In the genomic region with DNA sequence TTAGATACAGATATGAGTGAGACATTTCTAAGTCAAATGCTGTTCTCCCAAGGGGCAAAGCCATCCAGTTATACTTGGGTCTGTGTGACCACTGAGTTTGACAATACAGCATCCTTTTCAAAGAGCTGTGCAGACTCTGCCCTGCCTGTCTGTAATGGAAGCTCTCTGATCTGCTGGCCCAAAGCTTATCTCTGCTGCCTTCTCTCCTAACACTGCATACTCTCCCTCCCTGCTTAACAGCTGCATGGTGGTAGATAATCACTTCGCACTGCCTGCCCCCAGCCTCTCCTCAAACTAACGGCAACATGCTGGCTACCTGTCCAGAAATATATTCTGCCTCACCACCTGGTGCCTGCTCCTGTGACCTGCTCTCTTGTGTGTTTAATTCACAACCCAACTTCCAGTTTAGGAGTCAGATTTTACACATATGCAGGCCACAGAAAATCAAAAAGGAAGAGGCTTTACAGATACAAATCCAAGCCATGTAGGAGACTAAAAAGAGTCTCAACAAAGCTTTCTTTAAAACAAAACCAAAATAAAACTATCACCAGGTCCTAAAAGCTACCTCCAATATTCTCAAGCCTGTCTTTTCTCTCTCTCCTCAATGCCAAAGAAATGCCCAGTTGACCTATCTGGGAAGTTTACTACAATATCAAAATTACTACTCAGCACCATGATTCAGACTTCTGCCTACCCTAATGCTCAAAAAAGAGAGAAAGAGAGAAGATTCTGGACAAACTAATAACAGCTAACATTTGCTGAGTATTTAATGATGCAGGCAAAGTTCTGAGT, we compare ENCODE assay signal across 1 cellular context.
TF ChIP-seq lines count a peak whose summit lies in the region.

No MANE protein-coding gene starts in this region.

TF ChIP-seq in K562, 482 proteins besides CTCF, POLR2A, EP300 and RAD21 (continued from another document and continues in another):
- TF ChIP-seq, protein P1, sequence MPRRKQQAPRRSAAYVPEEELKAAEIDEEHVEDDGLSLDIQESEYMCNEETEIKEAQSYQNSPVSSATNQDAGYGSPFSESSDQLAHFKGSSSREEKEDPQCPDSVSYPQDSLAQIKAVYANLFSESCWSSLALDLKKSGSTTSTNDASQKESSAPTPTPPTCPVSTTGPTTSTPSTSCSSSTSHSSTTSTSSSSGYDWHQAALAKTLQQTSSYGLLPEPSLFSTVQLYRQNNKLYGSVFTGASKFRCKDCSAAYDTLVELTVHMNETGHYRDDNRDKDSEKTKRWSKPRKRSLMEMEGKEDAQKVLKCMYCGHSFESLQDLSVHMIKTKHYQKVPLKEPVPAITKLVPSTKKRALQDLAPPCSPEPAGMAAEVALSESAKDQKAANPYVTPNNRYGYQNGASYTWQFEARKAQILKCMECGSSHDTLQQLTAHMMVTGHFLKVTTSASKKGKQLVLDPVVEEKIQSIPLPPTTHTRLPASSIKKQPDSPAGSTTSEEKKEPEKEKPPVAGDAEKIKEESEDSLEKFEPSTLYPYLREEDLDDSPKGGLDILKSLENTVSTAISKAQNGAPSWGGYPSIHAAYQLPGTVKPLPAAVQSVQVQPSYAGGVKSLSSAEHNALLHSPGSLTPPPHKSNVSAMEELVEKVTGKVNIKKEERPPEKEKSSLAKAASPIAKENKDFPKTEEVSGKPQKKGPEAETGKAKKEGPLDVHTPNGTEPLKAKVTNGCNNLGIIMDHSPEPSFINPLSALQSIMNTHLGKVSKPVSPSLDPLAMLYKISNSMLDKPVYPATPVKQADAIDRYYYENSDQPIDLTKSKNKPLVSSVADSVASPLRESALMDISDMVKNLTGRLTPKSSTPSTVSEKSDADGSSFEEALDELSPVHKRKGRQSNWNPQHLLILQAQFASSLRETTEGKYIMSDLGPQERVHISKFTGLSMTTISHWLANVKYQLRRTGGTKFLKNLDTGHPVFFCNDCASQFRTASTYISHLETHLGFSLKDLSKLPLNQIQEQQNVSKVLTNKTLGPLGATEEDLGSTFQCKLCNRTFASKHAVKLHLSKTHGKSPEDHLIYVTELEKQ (CRISPR knock-in tag; IDR thresholded peaks at IDR 0.05) = no peak
- TF ChIP-seq PML (IDR thresholded peaks at IDR 0.05; ENCODE audit: low read length) (peak; percentile 96), DMBX1 (CRISPR knock-in tag; IDR thresholded peaks at IDR 0.05; ENCODE audit: borderline replicate concordance) (peak; percentile 84; the same call in 1 of the 2 replicates), ERF (CRISPR knock-in tag; IDR thresholded peaks at IDR 0.05) (no peak), GATA2 (CRISPR knock-in tag; IDR thresholded peaks at IDR 0.05) (peak; percentile 100), SMARCA5 (IDR thresholded peaks at IDR 0.05) (peak; percentile 57; the same call in 1 of the 2 replicates), RFX7 (CRISPR knock-in tag; IDR thresholded peaks at IDR 0.05) (no peak), CEBPG (CRISPR knock-in tag; IDR thresholded peaks at IDR 0.05) (no peak), CEBPG (tag; conservative IDR thresholded peaks at IDR 0.05 in 1 of 2, IDR thresholded peaks at IDR 0.05 in 1 of 2) (no peak), C11orf30 (IDR thresholded peaks at IDR 0.05; ENCODE audit: low read depth) (0 out of 2 replicates have a peak, but pooled peaks have one; percentile 7), ZSCAN29 (IDR thresholded peaks at IDR 0.05) (no peak), ZNF175 (CRISPR knock-in tag; IDR thresholded peaks at IDR 0.05; ENCODE audit: low read depth) (no peak), HNRNPH1 (optimal IDR thresholded peaks at IDR 0.05; ENCODE audit: low read depth, low read length) (no peak), IFI16 (CRISPR knock-in tag; IDR thresholded peaks at IDR 0.05) (no peak), ELF2 (CRISPR knock-in tag; IDR thresholded peaks at IDR 0.05) (no peak), PCBP2 (IDR thresholded peaks at IDR 0.05; ENCODE audit: low read depth, low read length, poor library complexity, severe bottlenecking) (no peak), ATF7 (IDR thresholded peaks at IDR 0.05) (peak; percentile 73), ZNF274 (IDR thresholded peaks at IDR 0.05; ENCODE audit: borderline replicate concordance, low read depth, low read length) (no peak; the same call in 1 of the 2 replicates), NFIX (CRISPR knock-in tag; IDR thresholded peaks at IDR 0.05; ENCODE audit: low read depth) (no peak), BRD4 (IDR thresholded peaks at IDR 0.05) (no peak), ZNF3 (CRISPR knock-in tag; IDR thresholded peaks at IDR 0.05) (no peak), ELF1 (tag; IDR thresholded peaks at IDR 0.05) (no peak), FOXK2 (conservative IDR thresholded peaks at IDR 0.05 in 1 of 2, IDR thresholded peaks at IDR 0.05 in 1 of 2; ENCODE audit: low read depth in 2 of 2) (peak; percentile 90 to 91), TAF7 (tag; IDR thresholded peaks at IDR 0.05) (no peak), NR3C1 (CRISPR knock-in tag; IDR thresholded peaks at IDR 0.05) (no peak), JUNB (CRISPR knock-in tag; conservative IDR thresholded peaks at IDR 0.05) (no peak), BCOR (IDR thresholded peaks at IDR 0.05) (peak; percentile 97), DACH1 (IDR thresholded peaks at IDR 0.05; ENCODE audit: partially characterized antibody) (peak; percentile 91), SMARCE1 (IDR thresholded peaks at IDR 0.05) (peak; percentile 97), ARID1B (IDR thresholded peaks at IDR 0.05) (peak; percentile 100), NCOA2 (IDR thresholded peaks at IDR 0.05; ENCODE audit: partially characterized antibody in 2 of 2) (peak; percentile 68 to 81), CCAR2 (IDR thresholded peaks at IDR 0.05; ENCODE audit: low read depth, low read length) (no peak), RHOXF2B (CRISPR knock-in tag; conservative IDR thresholded peaks at IDR 0.05) (no peak), ZNF431 (CRISPR knock-in tag; IDR thresholded peaks at IDR 0.05) (no peak), KLF1 (tag; IDR thresholded peaks at IDR 0.05) (no peak), ZBTB1 (CRISPR knock-in tag; IDR thresholded peaks at IDR 0.05; ENCODE audit: borderline replicate concordance, low read depth) (no peak), FIP1L1 (IDR thresholded peaks at IDR 0.05; ENCODE audit: low read depth, low read length, poor library complexity, severe bottlenecking) (no peak), ETV6 (IDR thresholded peaks at IDR 0.05; ENCODE audit: borderline replicate concordance in 1 of 2, low read depth in 2 of 2, low read length in 1 of 2) (no peak), ETV6 (CRISPR knock-in tag; IDR thresholded peaks at IDR 0.05; ENCODE audit: borderline replicate concordance) (no peak), DPF2 (IDR thresholded peaks at IDR 0.05) (peak; percentile 100), ZEB2 (IDR thresholded peaks at IDR 0.05) (peak; percentile 95)
- TF ChIP-seq, protein P2, sequence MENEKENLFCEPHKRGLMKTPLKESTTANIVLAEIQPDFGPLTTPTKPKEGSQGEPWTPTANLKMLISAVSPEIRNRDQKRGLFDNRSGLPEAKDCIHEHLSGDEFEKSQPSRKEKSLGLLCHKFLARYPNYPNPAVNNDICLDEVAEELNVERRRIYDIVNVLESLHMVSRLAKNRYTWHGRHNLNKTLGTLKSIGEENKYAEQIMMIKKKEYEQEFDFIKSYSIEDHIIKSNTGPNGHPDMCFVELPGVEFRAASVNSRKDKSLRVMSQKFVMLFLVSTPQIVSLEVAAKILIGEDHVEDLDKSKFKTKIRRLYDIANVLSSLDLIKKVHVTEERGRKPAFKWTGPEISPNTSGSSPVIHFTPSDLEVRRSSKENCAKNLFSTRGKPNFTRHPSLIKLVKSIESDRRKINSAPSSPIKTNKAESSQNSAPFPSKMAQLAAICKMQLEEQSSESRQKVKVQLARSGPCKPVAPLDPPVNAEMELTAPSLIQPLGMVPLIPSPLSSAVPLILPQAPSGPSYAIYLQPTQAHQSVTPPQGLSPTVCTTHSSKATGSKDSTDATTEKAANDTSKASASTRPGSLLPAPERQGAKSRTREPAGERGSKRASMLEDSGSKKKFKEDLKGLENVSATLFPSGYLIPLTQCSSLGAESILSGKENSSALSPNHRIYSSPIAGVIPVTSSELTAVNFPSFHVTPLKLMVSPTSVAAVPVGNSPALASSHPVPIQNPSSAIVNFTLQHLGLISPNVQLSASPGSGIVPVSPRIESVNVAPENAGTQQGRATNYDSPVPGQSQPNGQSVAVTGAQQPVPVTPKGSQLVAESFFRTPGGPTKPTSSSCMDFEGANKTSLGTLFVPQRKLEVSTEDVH (IDR thresholded peaks at IDR 0.05; ENCODE audit: low read depth, partially characterized antibody) = peak; percentile 52
- TF ChIP-seq, protein P3, sequence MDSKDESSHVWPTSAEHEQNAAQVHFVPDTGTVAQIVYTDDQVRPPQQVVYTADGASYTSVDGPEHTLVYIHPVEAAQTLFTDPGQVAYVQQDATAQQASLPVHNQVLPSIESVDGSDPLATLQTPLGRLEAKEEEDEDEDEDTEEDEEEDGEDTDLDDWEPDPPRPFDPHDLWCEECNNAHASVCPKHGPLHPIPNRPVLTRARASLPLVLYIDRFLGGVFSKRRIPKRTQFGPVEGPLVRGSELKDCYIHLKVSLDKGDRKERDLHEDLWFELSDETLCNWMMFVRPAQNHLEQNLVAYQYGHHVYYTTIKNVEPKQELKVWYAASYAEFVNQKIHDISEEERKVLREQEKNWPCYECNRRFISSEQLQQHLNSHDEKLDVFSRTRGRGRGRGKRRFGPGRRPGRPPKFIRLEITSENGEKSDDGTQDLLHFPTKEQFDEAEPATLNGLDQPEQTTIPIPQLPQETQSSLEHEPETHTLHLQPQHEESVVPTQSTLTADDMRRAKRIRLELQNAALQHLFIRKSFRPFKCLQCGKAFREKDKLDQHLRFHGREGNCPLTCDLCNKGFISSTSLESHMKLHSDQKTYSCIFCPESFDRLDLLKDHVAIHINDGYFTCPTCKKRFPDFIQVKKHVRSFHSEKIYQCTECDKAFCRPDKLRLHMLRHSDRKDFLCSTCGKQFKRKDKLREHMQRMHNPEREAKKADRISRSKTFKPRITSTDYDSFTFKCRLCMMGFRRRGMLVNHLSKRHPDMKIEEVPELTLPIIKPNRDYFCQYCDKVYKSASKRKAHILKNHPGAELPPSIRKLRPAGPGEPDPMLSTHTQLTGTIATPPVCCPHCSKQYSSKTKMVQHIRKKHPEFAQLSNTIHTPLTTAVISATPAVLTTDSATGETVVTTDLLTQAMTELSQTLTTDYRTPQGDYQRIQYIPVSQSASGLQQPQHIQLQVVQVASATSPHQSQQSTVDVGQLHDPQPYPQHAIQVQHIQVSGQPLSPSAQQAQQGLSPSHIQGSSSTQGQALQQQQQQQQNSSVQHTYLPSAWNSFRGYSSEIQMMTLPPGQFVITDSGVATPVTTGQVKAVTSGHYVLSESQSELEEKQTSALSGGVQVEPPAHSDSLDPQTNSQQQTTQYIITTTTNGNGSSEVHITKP (IDR thresholded peaks at IDR 0.05; ENCODE audit: partially characterized antibody) = peak; percentile 14
- TF ChIP-seq, protein P4, sequence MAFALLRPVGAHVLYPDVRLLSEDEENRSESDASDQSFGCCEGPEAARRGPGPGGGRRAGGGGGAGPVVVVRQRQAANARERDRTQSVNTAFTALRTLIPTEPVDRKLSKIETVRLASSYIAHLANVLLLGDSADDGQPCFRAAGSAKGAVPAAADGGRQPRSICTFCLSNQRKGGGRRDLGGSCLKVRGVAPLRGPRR (CRISPR knock-in tag; IDR thresholded peaks at IDR 0.05) = no peak
- TF ChIP-seq, protein P5, sequence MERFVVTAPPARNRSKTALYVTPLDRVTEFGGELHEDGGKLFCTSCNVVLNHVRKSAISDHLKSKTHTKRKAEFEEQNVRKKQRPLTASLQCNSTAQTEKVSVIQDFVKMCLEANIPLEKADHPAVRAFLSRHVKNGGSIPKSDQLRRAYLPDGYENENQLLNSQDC (CRISPR knock-in tag; IDR thresholded peaks at IDR 0.05) = no peak
- TF ChIP-seq, protein P6, sequence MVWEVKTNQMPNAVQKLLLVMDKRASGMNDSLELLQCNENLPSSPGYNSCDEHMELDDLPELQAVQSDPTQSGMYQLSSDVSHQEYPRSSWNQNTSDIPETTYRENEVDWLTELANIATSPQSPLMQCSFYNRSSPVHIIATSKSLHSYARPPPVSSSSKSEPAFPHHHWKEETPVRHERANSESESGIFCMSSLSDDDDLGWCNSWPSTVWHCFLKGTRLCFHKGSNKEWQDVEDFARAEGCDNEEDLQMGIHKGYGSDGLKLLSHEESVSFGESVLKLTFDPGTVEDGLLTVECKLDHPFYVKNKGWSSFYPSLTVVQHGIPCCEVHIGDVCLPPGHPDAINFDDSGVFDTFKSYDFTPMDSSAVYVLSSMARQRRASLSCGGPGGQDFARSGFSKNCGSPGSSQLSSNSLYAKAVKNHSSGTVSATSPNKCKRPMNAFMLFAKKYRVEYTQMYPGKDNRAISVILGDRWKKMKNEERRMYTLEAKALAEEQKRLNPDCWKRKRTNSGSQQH (CRISPR knock-in tag; IDR thresholded peaks at IDR 0.05) = 0 out of 2 replicates have a peak, but pooled peaks have one; percentile 66
- TF ChIP-seq, protein P7, sequence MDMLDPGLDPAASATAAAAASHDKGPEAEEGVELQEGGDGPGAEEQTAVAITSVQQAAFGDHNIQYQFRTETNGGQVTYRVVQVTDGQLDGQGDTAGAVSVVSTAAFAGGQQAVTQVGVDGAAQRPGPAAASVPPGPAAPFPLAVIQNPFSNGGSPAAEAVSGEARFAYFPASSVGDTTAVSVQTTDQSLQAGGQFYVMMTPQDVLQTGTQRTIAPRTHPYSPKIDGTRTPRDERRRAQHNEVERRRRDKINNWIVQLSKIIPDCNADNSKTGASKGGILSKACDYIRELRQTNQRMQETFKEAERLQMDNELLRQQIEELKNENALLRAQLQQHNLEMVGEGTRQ (CRISPR knock-in tag; IDR thresholded peaks at IDR 0.05) = no peak
- TF ChIP-seq, protein P8, sequence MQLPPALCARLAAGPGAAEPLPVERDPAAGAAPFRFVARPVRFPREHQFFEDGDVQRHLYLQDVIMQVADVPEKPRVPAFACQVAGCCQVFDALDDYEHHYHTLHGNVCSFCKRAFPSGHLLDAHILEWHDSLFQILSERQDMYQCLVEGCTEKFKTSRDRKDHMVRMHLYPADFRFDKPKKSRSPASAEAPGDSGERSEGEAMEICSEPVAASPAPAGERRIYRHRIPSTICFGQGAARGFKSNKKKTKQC (CRISPR knock-in tag; IDR thresholded peaks at IDR 0.05) = no peak
